In the genomic region with DNA sequence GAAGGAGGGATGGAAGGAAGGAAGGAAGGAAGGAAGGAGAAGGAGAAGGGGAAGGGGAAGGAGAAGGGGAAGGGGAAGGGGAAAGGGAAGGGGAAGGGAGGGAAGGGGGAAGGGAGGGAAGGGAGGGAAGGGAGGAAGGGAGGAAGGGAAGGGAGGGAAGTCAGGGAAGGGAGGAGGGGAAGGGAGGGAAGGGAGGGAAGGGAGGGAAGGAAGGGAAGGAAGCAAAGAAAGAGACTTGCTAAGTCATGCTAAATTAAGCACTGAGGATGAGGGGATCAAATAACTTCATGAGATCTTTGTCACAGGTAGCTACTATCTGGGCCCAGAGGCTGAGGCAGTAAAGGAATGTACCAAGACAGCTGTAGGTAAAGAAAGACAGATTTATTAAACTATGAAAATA, we compare ENCODE assay signal across 19 cellular contexts.
DNase-seq lines count a peak whose midpoint lies in the region; ATAC-seq and TF ChIP-seq lines count a peak whose summit lies in the region.
"Had no signal": no experiment of that assay in that cellular context is flagged by ENCODE, and none has a peak within 500 bp of the region (broad histone marks: within the 10 kb centered on the region; RNA-seq: fewer than 3 reads in every experiment).

No MANE protein-coding gene starts in this region.

- H2BK15ac ChIP-seq in H9 (ENCODE audit: low read depth, low read length): no peak overlapping the region

- no peaks in the 10 kb centered on the region for H3K23me2 ChIP-seq in H9 (ENCODE audit: insufficient read length, low read depth, low read length, poor library complexity, severe bottlenecking)

- TF ChIP-seq CTCF in H9 (conservative IDR thresholded peaks at IDR 0.05): no peak
- TF ChIP-seq CTCF in HEK293 (tag by site-specific recombination; IDR thresholded peaks at IDR 0.05): no peak
- TF ChIP-seq CTCF in neural progenitor cell (IDR thresholded peaks at IDR 0.05): no peak
- no peak for TF ChIP-seq CTCF in omental fat pad (IDR thresholded peaks at IDR 0.05)

- H3K4me3 Mint-ChIP-seq in H9: no peak overlapping the region
- H3K4me3 Mint-ChIP-seq in neural progenitor cell: no peak overlapping the region
- H3K4me3 Mint-ChIP-seq: CD14-positive monocyte; CD4-positive, alpha-beta memory T cell; CD4-positive, CD25-positive, alpha-beta regulatory T cell had no signal

- no peak overlapping the region for H3T11ph ChIP-seq in H9 (ENCODE audit: low read length)

- no peaks in the 10 kb centered on the region for H3F3A ChIP-seq in neural progenitor cell (ENCODE audit: low read depth)

- H3K36me3 Mint-ChIP-seq in H9 (ENCODE audit: insufficient read depth in 1 of 3, low read depth in 3 of 3) (peaks cover 5 to 9% (median 8%) of the 10 kb centered on the region in 3 experiments; a peak in 5 of 7 replicates), neural progenitor cell (no peaks in the 10 kb centered on the region)
- H3K36me3 Mint-ChIP-seq: CD14-positive monocyte; CD4-positive, alpha-beta memory T cell; CD4-positive, CD25-positive, alpha-beta regulatory T cell had no signal

- H3K4me2 ChIP-seq in H9 (ENCODE audit: insufficient read depth, insufficient read length, low read length) (no peak overlapping the region), neural progenitor cell (no peak overlapping the region)
- H3K4me2 ChIP-seq: BLaER1 had no signal

- H2BK20ac ChIP-seq in H9 (ENCODE audit: low read depth, low read length, poor library complexity, severe bottlenecking): no peak overlapping the region

- no peak overlapping the region for H4K91ac ChIP-seq in H9 (ENCODE audit: insufficient read length, low read depth, low read length)

- H3K36me3 ChIP-seq in HEK293 (ENCODE audit: control insufficient read depth in 2 of 2, insufficient read depth in 1 of 2, low read length in 2 of 2) (no peaks in the 10 kb centered on the region), neural progenitor cell (no peaks in the 10 kb centered on the region)
- H3K36me3 ChIP-seq: BE2C, BLaER1 had no signal

- H3K27ac Mint-ChIP-seq in H9: no peak overlapping the region
- H3K27ac Mint-ChIP-seq in neural progenitor cell: peak overlapping the region; percentile 27
- H3K27ac Mint-ChIP-seq: CD4-positive, alpha-beta memory T cell; CD4-positive, CD25-positive, alpha-beta regulatory T cell had no signal

- H3K9me3 ChIP-seq in H9 (ENCODE audit: control insufficient read depth, low read depth, low read length): no peaks in the 10 kb centered on the region
- H3K9me3 ChIP-seq in HEK293 (ENCODE audit: control insufficient read depth, insufficient read depth, low read depth, low read length): no peaks in the 10 kb centered on the region
- H3K9me3 ChIP-seq in neural progenitor cell (ENCODE audit: low read depth): no peaks in the 10 kb centered on the region
- H3K9me3 ChIP-seq: BE2C, Caco-2 had no signal

- no peak overlapping the region for H3K18ac ChIP-seq in H9 (ENCODE audit: insufficient read length, low read depth, low read length)

- H3K27ac ChIP-seq in H9 (ENCODE audit: insufficient read length, low read depth, low read length) (no peak overlapping the region), HEK293 (ENCODE audit: extremely low read depth, low read depth, low read length) (no peak overlapping the region), neural progenitor cell (no peak overlapping the region)
- H3K27ac ChIP-seq: BLaER1 had no signal

- POLR2A ChIA-PET in HEK293 (lab: Yijun Ruan, JAX): no interaction called here

- no peak overlapping the region for H2BK120ac ChIP-seq in H9 (ENCODE audit: low read depth, low read length, poor library complexity, severe bottlenecking)

- H3K14ac ChIP-seq in H9 (ENCODE audit: insufficient read depth, low read length): no peak overlapping the region

- H2AK5ac ChIP-seq in H9 (ENCODE audit: insufficient read length, low read length): no peak overlapping the region

- H3K79me2 ChIP-seq in H9 (ENCODE audit: insufficient read depth, low read length) (no peaks in the 10 kb centered on the region), neural progenitor cell (ENCODE audit: low read depth) (no peaks in the 10 kb centered on the region)

- H3K27me3 Mint-ChIP-seq in H9 (ENCODE audit: low read depth): no peaks in the 10 kb centered on the region; the same call in 1 of the 2 replicates
- peaks cover 3% of the 10 kb centered on the region for H3K27me3 Mint-ChIP-seq in neural progenitor cell (ENCODE audit: insufficient read depth, low read depth)

- no peaks in the 10 kb centered on the region for H3K79me1 ChIP-seq in H9 (ENCODE audit: insufficient read depth, low read depth, low read length, poor library complexity, severe bottlenecking)

- H3K4me1 Mint-ChIP-seq in H9 (peaks cover 3% of the 10 kb centered on the region in 2 experiments), neural progenitor cell (peaks cover 19% of the 10 kb centered on the region)
- H3K4me1 Mint-ChIP-seq: CD4-positive, alpha-beta memory T cell; CD4-positive, CD25-positive, alpha-beta regulatory T cell had no signal

- no peak overlapping the region for H3K4me3 ChIP-seq in HEK293 (ENCODE audit: low read depth, low read length)
- H3K4me3 ChIP-seq in neural progenitor cell: no peak overlapping the region
- H3K4me3 ChIP-seq: BLaER1 had no signal

- H3K27me3 ChIP-seq in H9 (ENCODE audit: insufficient read depth, low read length) (no peaks in the 10 kb centered on the region), neural progenitor cell (no peaks in the 10 kb centered on the region)
- H3K27me3 ChIP-seq: BE2C, BLaER1 had no signal

- H3K4me1 ChIP-seq in H9 (ENCODE audit: insufficient read depth, low read length): no peaks in the 10 kb centered on the region
- no peaks in the 10 kb centered on the region for H3K4me1 ChIP-seq in HEK293 (ENCODE audit: control insufficient read depth, insufficient read depth, low read length)
- peaks cover 16% of the 10 kb centered on the region for H3K4me1 ChIP-seq in neural progenitor cell
- H3K4me1 ChIP-seq: BLaER1, Caco-2 had no signal

- H3K9ac ChIP-seq in H9 (ENCODE audit: extremely low read depth, insufficient read length, low read length): no peak overlapping the region
- no peak overlapping the region for H3K9ac ChIP-seq in neural progenitor cell
- H3K9ac ChIP-seq: BLaER1 had no signal

- ATAC-seq in omental fat pad (ENCODE audit: low FRiP score): no peak

- H3K9me3 Mint-ChIP-seq in H9 (peaks cover 10 to 12% of the 10 kb centered on the region in 2 experiments; a peak in 4 of 5 replicates), neural progenitor cell (peaks cover 14% of the 10 kb centered on the region)
- H3K9me3 Mint-ChIP-seq: CD14-positive monocyte had no signal

- no peak overlapping the region for H3K4ac ChIP-seq in H9 (ENCODE audit: low read depth, low read length)

- no peak overlapping the region for H2BK12ac ChIP-seq in H9 (ENCODE audit: insufficient read length, low read depth, low read length)

- H3K23ac ChIP-seq in H9 (ENCODE audit: insufficient read length, low read depth, low read length): no peak overlapping the region

- peak overlapping the region; percentile 22 for H2AFZ ChIP-seq in H9 (ENCODE audit: low read length)
- no peak overlapping the region for H2AFZ ChIP-seq in neural progenitor cell (replicated peaks)

- no peak overlapping the region for H2BK5ac ChIP-seq in H9 (ENCODE audit: insufficient read length, low read length)

- CTCF ChIA-PET in HEK293 (lab: Yijun Ruan, JAX): interaction anchor here (1.4 kb wide), 1 partner anchor 10 kb away, joined by 9 read pairs; no protein-coding TSS in a partner anchor

- no peaks in the 10 kb centered on the region for H4K20me1 ChIP-seq in H9 (ENCODE audit: control insufficient read depth, insufficient read depth, insufficient read length)
- H4K20me1 ChIP-seq in neural progenitor cell (ENCODE audit: low read depth): no peaks in the 10 kb centered on the region
- H4K20me1 ChIP-seq: BLaER1 had no signal

- H3K56ac ChIP-seq in H9 (ENCODE audit: insufficient read length, low read depth, low read length): no peak overlapping the region

- no peak overlapping the region for H4K8ac ChIP-seq in H9 (replicated peaks; ENCODE audit: insufficient read length, low read depth, low read length)

- H4K5ac ChIP-seq in H9 (ENCODE audit: insufficient read length, low read depth, low read length): no peak overlapping the region

- no peak for DNase-seq in H9
- DNase-seq in left kidney (ENCODE audit: low read depth, low spot score): peak; percentile 45
- DNase-seq in neural progenitor cell (ENCODE audit: low spot score): no peak
- DNase-seq in omental fat pad (ENCODE audit: low spot score): no peak
- DNase-seq in iPS-NIHi7 (ENCODE audit: extremely low spot score): no peak
- no peak for DNase-seq in epidermal melanocyte (ENCODE audit: insufficient read length, low spot score)
- DNase-seq: 8988T; ACHN; BE2C; C1 segment of cervical spinal cord; Caco-2; Calu3; CD4-positive, alpha-beta memory T cell; CD4-positive, CD25-positive, alpha-beta regulatory T cell; DMS79 treated with DMSO at 0.1 percent for 48 hours; GF-D8 had no signal

TF ChIP-seq in HEK293, 187 proteins besides CTCF, POLR2A, EP300 and RAD21:
- peak; percentile 40; the same call in 1 of the 2 replicates for TF ChIP-seq ZNF366 (tag by site-specific recombination; conservative IDR thresholded peaks at IDR 0.05)
- TF ChIP-seq ZNF548 (tag by site-specific recombination; IDR thresholded peaks at IDR 0.05): no peak
- TF ChIP-seq, protein P1, sequence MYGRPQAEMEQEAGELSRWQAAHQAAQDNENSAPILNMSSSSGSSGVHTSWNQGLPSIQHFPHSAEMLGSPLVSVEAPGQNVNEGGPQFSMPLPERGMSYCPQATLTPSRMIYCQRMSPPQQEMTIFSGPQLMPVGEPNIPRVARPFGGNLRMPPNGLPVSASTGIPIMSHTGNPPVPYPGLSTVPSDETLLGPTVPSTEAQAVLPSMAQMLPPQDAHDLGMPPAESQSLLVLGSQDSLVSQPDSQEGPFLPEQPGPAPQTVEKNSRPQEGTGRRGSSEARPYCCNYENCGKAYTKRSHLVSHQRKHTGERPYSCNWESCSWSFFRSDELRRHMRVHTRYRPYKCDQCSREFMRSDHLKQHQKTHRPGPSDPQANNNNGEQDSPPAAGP (tag by site-specific recombination; IDR thresholded peaks at IDR 0.05): peak; percentile 57; the same call in 1 of the 2 replicates
- TF ChIP-seq WT1 (tag by site-specific recombination; IDR thresholded peaks at IDR 0.05): peak; percentile 77
